ENCODE assay signal across 30 cellular contexts in the genomic region with DNA sequence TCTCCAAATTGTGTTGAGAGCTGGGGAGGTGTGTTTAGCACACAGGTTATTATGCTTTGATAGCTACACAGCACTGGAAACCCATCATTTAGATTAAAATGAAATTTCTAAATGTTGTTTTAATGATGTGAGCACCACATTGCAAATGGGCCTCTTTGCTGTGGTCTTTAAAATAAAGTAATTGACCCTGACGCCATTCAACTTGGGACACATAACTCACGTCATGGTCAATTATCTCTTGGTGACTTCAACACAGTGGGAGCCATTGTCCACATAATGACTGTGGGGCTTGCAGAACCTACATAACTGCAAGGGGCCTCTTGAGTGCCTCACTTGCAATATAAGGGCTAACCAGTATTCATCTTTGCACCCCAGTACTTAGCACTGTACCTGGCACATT.
"Had no signal": no experiment of that assay in that cellular context is flagged by ENCODE, and none has a peak within 500 bp of the region (broad histone marks: within the 10 kb centered on the region; RNA-seq: fewer than 3 reads in every experiment).

No MANE protein-coding gene starts in this region.

- H3K27me3 ChIP-seq: adrenal gland, body of pancreas, esophagus muscularis mucosa, foreskin keratinocyte, neural progenitor cell, right atrium auricular region, stomach, thyroid gland, upper lobe of left lung, vagina had no signal

- H3K36me3 ChIP-seq: adrenal gland, esophagus muscularis mucosa, left ventricle myocardium inferior, neural progenitor cell, right atrium auricular region, stomach, thyroid gland, upper lobe of left lung, vagina had no signal

- H3K9me3 ChIP-seq: adrenal gland, body of pancreas, esophagus muscularis mucosa, left ventricle myocardium inferior, psoas muscle, right atrium auricular region, stomach, thyroid gland, upper lobe of left lung, vagina had no signal

- H3K4me3 ChIP-seq: adrenal gland, body of pancreas, esophagus muscularis mucosa, left ventricle myocardium inferior, lung, neural progenitor cell, psoas muscle, right atrium auricular region, stomach, thyroid gland, upper lobe of left lung, vagina had no signal

- H3K27ac ChIP-seq: adrenal gland, body of pancreas, esophagus muscularis mucosa, foreskin keratinocyte, left ventricle myocardium inferior, neural progenitor cell, parathyroid adenoma, psoas muscle, right atrium auricular region, stomach, thyroid gland, upper lobe of left lung, vagina had no signal

- ATAC-seq: activated CD4-positive, alpha-beta T cell treated with anti-CD3 and anti-CD28 coated beads for 36 hours; activated CD8-positive, alpha-beta memory T cell treated with anti-CD3 and anti-CD28 coated beads, Interleukin-2, amount 10 ng/mL, durations not matched to agents 7 days and 5 days; activated CD8-positive, alpha-beta T cell treated with anti-CD3 and anti-CD28 coated beads, Interleukin-2, amount 10 ng/mL, durations not matched to agents 7 days and 5 days; body of pancreas; foreskin keratinocyte; natural killer cell; psoas muscle; stimulated activated naive B cell treated with anti-CD40 and anti-IgM and Interleukin-4, amounts not matched to agents 10 μg/mL and 1 μg/mL and 100 μg/mL, for 72 hours had no signal

- H3K4me1 ChIP-seq: foreskin keratinocyte, parathyroid adenoma, right atrium auricular region, stomach, thyroid gland had no signal

- DNase-seq: activated CD4-positive, alpha-beta T cell treated with anti-CD3 and anti-CD28 coated beads for 36 hours; activated CD4-positive, CD25-positive, alpha-beta regulatory T cell; activated CD8-positive, alpha-beta memory T cell treated with anti-CD3 and anti-CD28 coated beads, Interleukin-2, amount 10 ng/mL, durations not matched to agents 7 days and 5 days; activated CD8-positive, alpha-beta T cell treated with anti-CD3 and anti-CD28 coated beads, Interleukin-2, amount 10 ng/mL, durations not matched to agents 7 days and 5 days; activated effector memory CD4-positive, alpha-beta T cell treated with Interleukin-2 at 50 U/mL for 16 hours; activated naive CD4-positive, alpha-beta T cell treated with anti-CD3 and anti-CD28 coated beads for 36 hours; activated naive CD8-positive, alpha-beta T cell treated with anti-CD3 and anti-CD28 coated beads for 36 hours; adrenal gland; aorta; body of pancreas; dermis blood vessel endothelial cell; effector CD4-positive, alpha-beta T cell; foreskin keratinocyte; left ventricle myocardium inferior; mesendoderm; natural killer cell; occipital lobe; psoas muscle; stimulated activated CD4-positive, alpha-beta T cell treated with anti-CD3 and anti-CD28 coated beads, Interleukin-15, amount 100 ng/mL, for 24 hours; stimulated activated CD4-positive, alpha-beta T cell treated with anti-CD3 and anti-CD28 coated beads, Interleukin-2, amount 100 ng/mL, for 24 hours; stimulated activated naive B cell treated with anti-CD40 and anti-IgM and Interleukin-4, amounts not matched to agents 10 μg/mL and 1 μg/mL and 100 μg/mL, for 72 hours; stomach; thyroid gland; upper lobe of left lung had no signal
